In the genomic region with DNA sequence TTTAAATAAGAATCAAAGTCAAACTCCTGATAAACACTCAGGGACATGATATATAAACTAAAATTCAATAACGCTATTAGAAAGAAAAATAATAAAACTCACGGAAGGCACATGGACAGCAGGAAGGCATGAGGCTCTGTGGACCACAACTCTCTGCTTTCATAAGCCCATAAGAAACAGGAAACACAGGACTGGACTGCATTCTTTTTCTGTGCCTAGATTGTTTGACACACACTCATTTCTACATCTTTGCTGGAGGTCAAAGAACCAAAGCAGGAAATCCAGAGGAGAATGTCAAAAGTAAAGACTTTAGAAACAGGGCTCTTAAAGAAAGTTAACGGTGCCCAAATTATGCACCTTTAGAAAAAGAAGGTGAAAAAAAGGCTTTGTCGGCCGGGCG, we compare ENCODE assay signal across 21 cellular contexts.
"Had no signal": no experiment of that assay in that cellular context is flagged by ENCODE, and none has a peak within 500 bp of the region (broad histone marks: within the 10 kb centered on the region; RNA-seq: fewer than 3 reads in every experiment).

No MANE protein-coding gene starts in this region.

- H3K4me3 ChIP-seq: breast epithelium, coronary artery, heart right ventricle, thoracic aorta, upper lobe of right lung had no signal

- H3K27ac ChIP-seq: breast epithelium, coronary artery, heart right ventricle, parathyroid adenoma, thoracic aorta, upper lobe of right lung had no signal

- H3K4me1 ChIP-seq: breast epithelium, parathyroid adenoma, upper lobe of right lung had no signal

- H3K9ac ChIP-seq: parathyroid adenoma had no signal

- H3K36me3 ChIP-seq: breast epithelium, thoracic aorta, upper lobe of right lung had no signal

- H2AFZ ChIP-seq: parathyroid adenoma had no signal

- H3K27me3 ChIP-seq: breast epithelium, heart right ventricle, upper lobe of right lung had no signal

- H3K27ac Mint-ChIP-seq: activated CD4-positive, alpha-beta memory T cell treated with anti-CD3 and anti-CD28 coated beads, Interleukin-2, amount 10 ng/mL, durations not matched to agents 7 days and 5 days; activated T-cell treated with anti-CD3 and anti-CD28 coated beads, Interleukin-2, amount 50 U/mL, for 72 hours; endodermal cell; nephron; T-helper 1 cell treated with Interleukin-12 subunit alpha and Interleukin-12 subunit beta and Interleukin-4 antibody, amounts not matched to agents 30 μg/mL and 1 μg/mL, for 36 hours had no signal

- H3K27me3 Mint-ChIP-seq: activated CD4-positive, alpha-beta memory T cell treated with anti-CD3 and anti-CD28 coated beads, Interleukin-2, amount 10 ng/mL, durations not matched to agents 7 days and 5 days; activated CD4-positive, alpha-beta T cell treated with anti-CD3 and anti-CD28 coated beads, Interleukin-2, amount 10 ng/mL, durations not matched to agents 24 days and 14 days; central memory CD8-positive, alpha-beta T cell; memory B cell had no signal

- ATAC-seq: activated CD4-positive, CD25-positive, alpha-beta regulatory T cell treated with anti-CD3 and anti-CD28 coated beads, Interleukin-2, amount 50 U/mL, for 24 hours; activated T-cell treated with anti-CD3 and anti-CD28 coated beads, Interleukin-2, amount 50 U/mL, for 72 hours; left colon; right cardiac atrium; upper lobe of right lung had no signal

- H3K9me3 Mint-ChIP-seq: activated CD4-positive, alpha-beta memory T cell treated with anti-CD3 and anti-CD28 coated beads, Interleukin-2, amount 10 ng/mL, durations not matched to agents 7 days and 5 days; activated CD4-positive, alpha-beta T cell treated with anti-CD3 and anti-CD28 coated beads, Interleukin-2, amount 10 ng/mL, durations not matched to agents 24 days and 14 days; activated T-cell treated with anti-CD3 and anti-CD28 coated beads, Interleukin-2, amount 50 U/mL, for 72 hours; central memory CD8-positive, alpha-beta T cell; endodermal cell; memory B cell; nephron; T-helper 1 cell treated with Interleukin-12 subunit alpha and Interleukin-12 subunit beta and Interleukin-4 antibody, amounts not matched to agents 30 μg/mL and 1 μg/mL, for 36 hours had no signal

- H3K4me3 Mint-ChIP-seq: activated CD4-positive, alpha-beta memory T cell treated with anti-CD3 and anti-CD28 coated beads, Interleukin-2, amount 10 ng/mL, durations not matched to agents 7 days and 5 days; activated CD4-positive, alpha-beta T cell treated with anti-CD3 and anti-CD28 coated beads, Interleukin-2, amount 10 ng/mL, durations not matched to agents 24 days and 14 days; central memory CD8-positive, alpha-beta T cell; endodermal cell; memory B cell; nephron; T-helper 1 cell treated with Interleukin-12 subunit alpha and Interleukin-12 subunit beta and Interleukin-4 antibody, amounts not matched to agents 30 μg/mL and 1 μg/mL, for 36 hours had no signal

- H3K9me3 ChIP-seq: breast epithelium, heart right ventricle, thoracic aorta, upper lobe of right lung had no signal

- DNase-seq: activated CD4-positive, alpha-beta memory T cell treated with anti-CD3 and anti-CD28 coated beads, Interleukin-2, amount 10 ng/mL, durations not matched to agents 7 days and 5 days; activated CD4-positive, alpha-beta T cell treated with anti-CD3 and anti-CD28 coated beads, Interleukin-2, amount 10 ng/mL, durations not matched to agents 24 days and 14 days; activated effector memory CD4-positive, alpha-beta T cell treated with anti-CD3 and anti-CD28 coated beads, Interleukin-2, amount 50 U/mL, for 16 hours; activated naive CD4-positive, alpha-beta T cell treated with anti-CD3 and anti-CD28 coated beads, Interleukin-2, amount 50 U/mL, for 16 hours; activated T-cell treated with anti-CD3 and anti-CD28 coated beads, Interleukin-2, amount 50 U/mL, for 72 hours; endodermal cell; heart right ventricle; islet precursor cell; left colon; right cardiac atrium; stimulated activated CD4-positive, alpha-beta T cell treated with anti-CD3 and anti-CD28 coated beads, Interleukin-4, amount 100 ng/mL, for 24 hours; upper lobe of right lung had no signal

- H3K79me2 ChIP-seq: parathyroid adenoma had no signal
